In the genomic region with DNA sequence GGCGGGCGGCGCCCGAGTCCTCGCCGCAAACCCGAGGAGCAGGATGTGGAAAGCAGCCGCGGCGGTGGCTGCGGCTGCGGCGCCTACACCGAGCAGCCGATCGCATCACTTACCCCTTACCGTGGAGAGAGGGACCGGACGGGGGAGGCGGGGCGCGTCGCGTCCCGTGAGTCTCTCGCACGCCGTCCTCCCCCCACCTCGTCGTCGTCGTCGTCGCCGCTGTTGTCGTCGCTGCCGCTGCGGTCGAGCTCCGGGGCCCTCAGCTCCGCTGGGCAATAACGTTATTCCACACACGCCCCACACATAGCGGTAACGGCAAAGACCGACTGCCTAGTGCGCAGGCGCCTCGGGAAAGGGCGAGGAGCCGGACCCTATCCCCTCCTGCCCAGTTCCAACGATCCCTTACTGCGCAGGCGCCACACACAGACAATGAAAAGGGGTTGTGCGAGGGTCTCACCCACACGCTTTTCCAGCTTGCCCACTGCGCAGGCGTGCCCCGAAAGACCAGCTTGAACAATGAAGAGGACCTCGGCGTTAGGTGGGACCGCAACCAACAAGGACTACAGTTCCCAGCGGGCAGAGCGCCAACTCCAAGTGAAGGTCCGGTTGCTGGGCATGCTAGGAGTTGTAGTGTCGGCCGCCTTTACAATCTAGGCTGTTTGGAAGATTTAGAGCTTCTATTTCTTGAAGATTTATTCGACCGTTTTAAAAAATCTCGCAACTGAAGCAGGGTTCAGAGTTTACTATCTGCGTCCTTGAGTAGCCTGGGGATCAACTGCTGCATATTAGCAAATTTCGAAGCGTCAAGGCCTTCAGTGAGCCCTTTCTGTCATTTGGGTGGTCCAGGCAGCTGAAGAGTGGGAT, we compare ENCODE assay signal across 1 cellular context.
TF ChIP-seq lines count a peak whose summit lies in the region.

A gene (minus strand): TSS at position 355 of the 864 bp plus-strand sequence. CDS start 30,001 bp downstream, outside the sequence.

TF ChIP-seq in K562, 482 proteins besides CTCF, POLR2A, EP300 and RAD21 (continued from another document and continues in another):
- TF ChIP-seq, protein P1, sequence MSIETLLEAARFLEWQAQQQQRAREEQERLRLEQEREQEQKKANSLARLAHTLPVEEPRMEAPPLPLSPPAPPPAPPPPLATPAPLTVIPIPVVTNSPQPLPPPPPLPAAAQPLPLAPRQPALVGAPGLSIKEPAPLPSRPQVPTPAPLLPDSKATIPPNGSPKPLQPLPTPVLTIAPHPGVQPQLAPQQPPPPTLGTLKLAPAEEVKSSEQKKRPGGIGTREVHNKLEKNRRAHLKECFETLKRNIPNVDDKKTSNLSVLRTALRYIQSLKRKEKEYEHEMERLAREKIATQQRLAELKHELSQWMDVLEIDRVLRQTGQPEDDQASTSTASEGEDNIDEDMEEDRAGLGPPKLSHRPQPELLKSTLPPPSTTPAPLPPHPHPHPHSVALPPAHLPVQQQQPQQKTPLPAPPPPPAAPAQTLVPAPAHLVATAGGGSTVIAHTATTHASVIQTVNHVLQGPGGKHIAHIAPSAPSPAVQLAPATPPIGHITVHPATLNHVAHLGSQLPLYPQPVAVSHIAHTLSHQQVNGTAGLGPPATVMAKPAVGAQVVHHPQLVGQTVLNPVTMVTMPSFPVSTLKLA (conservative IDR thresholded peaks at IDR 0.05): peak in 1 of 2 experiments; percentile 47; a peak in 3 of 4 replicates
- TF ChIP-seq TSC22D4 (tag; IDR thresholded peaks at IDR 0.05) (no peak), ZNF644 (tag; IDR thresholded peaks at IDR 0.05; ENCODE audit: low read depth) (no peak), RAD51 (IDR thresholded peaks at IDR 0.05; ENCODE audit: borderline replicate concordance, low read depth) (no peak), NR1H2 (CRISPR knock-in tag; IDR thresholded peaks at IDR 0.05) (peak; percentile 29; the same call in 1 of the 2 replicates), ZKSCAN1 (IDR thresholded peaks at IDR 0.05; ENCODE audit: low read depth, low read length) (no peak), IFI16 (CRISPR knock-in tag; IDR thresholded peaks at IDR 0.05) (no peak), PHF21A (IDR thresholded peaks at IDR 0.05; ENCODE audit: borderline replicate concordance, low read depth) (0 out of 2 replicates have a peak, but pooled peaks have one; percentile 10), DPF2 (IDR thresholded peaks at IDR 0.05) (no peak), FOXJ3 (CRISPR knock-in tag; IDR thresholded peaks at IDR 0.05) (no peak), SREBF1 (IDR thresholded peaks at IDR 0.05; ENCODE audit: borderline replicate concordance, low read depth, low read length) (no peak), CBFB (CRISPR knock-in tag; IDR thresholded peaks at IDR 0.05) (peak; percentile 84; the same call in 1 of the 2 replicates), CHD4 (IDR thresholded peaks at IDR 0.05; ENCODE audit: insufficient read depth, insufficient replicate concordance, low read depth, low read length, poor library complexity, severe bottlenecking) (no peak), ZNF23 (CRISPR knock-in tag; IDR thresholded peaks at IDR 0.05) (0 out of 2 replicates have a peak, but pooled peaks have one; percentile 18), NONO (IDR thresholded peaks at IDR 0.05; ENCODE audit: low read depth in 2 of 2, low read length in 1 of 2) (peak; percentile 38 to 61; a peak in 2 of 4 replicates), TARDBP (IDR thresholded peaks at IDR 0.05) (no peak), SMARCC2 (IDR thresholded peaks at IDR 0.05; ENCODE audit: low read depth) (no peak; the same call in 1 of the 2 replicates), FOXA3 (CRISPR knock-in tag; conservative IDR thresholded peaks at IDR 0.05 in 1 of 2, IDR thresholded peaks at IDR 0.05 in 1 of 2) (0 out of 4 replicates have a peak, but pooled peaks of 1 of the 2 experiments have one; percentile 59), SMARCA5 (IDR thresholded peaks at IDR 0.05) (no peak), JUN (IDR thresholded peaks at IDR 0.05; ENCODE audit: borderline replicate concordance, low read depth, low read length) (0 out of 2 replicates have a peak, but pooled peaks have one; percentile 23), JUN (CRISPR knock-in tag; IDR thresholded peaks at IDR 0.05; ENCODE audit: borderline replicate concordance) (no peak; the same call in 1 of the 2 replicates), ZNF408 (CRISPR knock-in tag; IDR thresholded peaks at IDR 0.05; ENCODE audit: low read depth) (no peak), MEF2D (tag; conservative IDR thresholded peaks at IDR 0.05; ENCODE audit: low read depth) (no peak), SMC3 (conservative IDR thresholded peaks at IDR 0.05; ENCODE audit: insufficient read depth, low read depth, low read length) (no peak), PRPF4 (IDR thresholded peaks at IDR 0.05; ENCODE audit: insufficient read depth, low read depth, low read length, poor library complexity, severe bottlenecking) (no peak), CCAR2 (IDR thresholded peaks at IDR 0.05; ENCODE audit: low read depth, low read length) (no peak), MTF1 (CRISPR knock-in tag; IDR thresholded peaks at IDR 0.05; ENCODE audit: borderline replicate concordance) (no peak), SMAD1 (IDR thresholded peaks at IDR 0.05; ENCODE audit: low read depth, low read length, partially characterized antibody) (no peak), ZNF57 (CRISPR knock-in tag; IDR thresholded peaks at IDR 0.05) (no peak), TEAD1 (CRISPR knock-in tag; IDR thresholded peaks at IDR 0.05) (peak; percentile 47 to 82; a peak in 3 of 4 replicates), LEF1 (IDR thresholded peaks at IDR 0.05) (no peak), TOE1 (IDR thresholded peaks at IDR 0.05; ENCODE audit: borderline replicate concordance) (no peak), TOE1 (CRISPR knock-in tag; IDR thresholded peaks at IDR 0.05; ENCODE audit: borderline replicate concordance, low read depth) (no peak), NFRKB (IDR thresholded peaks at IDR 0.05; ENCODE audit: low read depth) (no peak; the same call in 1 of the 2 replicates), SNRNP70 (optimal IDR thresholded peaks at IDR 0.05; ENCODE audit: low read depth, low read length) (no peak), NRF1 (conservative IDR thresholded peaks at IDR 0.05 in 1 of 2, IDR thresholded peaks at IDR 0.05 in 1 of 2) (peak; percentile 98 to 99), SRSF9 (IDR thresholded peaks at IDR 0.05; ENCODE audit: borderline replicate concordance, low read depth, low read length) (no peak), CREM (IDR thresholded peaks at IDR 0.05; ENCODE audit: low read depth) (peak; percentile 97), E2F3 (CRISPR knock-in tag; IDR thresholded peaks at IDR 0.05) (peak; percentile 55; the same call in 1 of the 2 replicates), DIDO1 (tag; IDR thresholded peaks at IDR 0.05; ENCODE audit: low read depth) (no peak), ZFP36 (IDR thresholded peaks at IDR 0.05; ENCODE audit: low read depth, low read length, partially characterized antibody) (no peak)
- TF ChIP-seq, protein P2, sequence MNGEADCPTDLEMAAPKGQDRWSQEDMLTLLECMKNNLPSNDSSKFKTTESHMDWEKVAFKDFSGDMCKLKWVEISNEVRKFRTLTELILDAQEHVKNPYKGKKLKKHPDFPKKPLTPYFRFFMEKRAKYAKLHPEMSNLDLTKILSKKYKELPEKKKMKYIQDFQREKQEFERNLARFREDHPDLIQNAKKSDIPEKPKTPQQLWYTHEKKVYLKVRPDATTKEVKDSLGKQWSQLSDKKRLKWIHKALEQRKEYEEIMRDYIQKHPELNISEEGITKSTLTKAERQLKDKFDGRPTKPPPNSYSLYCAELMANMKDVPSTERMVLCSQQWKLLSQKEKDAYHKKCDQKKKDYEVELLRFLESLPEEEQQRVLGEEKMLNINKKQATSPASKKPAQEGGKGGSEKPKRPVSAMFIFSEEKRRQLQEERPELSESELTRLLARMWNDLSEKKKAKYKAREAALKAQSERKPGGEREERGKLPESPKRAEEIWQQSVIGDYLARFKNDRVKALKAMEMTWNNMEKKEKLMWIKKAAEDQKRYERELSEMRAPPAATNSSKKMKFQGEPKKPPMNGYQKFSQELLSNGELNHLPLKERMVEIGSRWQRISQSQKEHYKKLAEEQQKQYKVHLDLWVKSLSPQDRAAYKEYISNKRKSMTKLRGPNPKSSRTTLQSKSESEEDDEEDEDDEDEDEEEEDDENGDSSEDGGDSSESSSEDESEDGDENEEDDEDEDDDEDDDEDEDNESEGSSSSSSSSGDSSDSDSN (IDR thresholded peaks at IDR 0.05; ENCODE audit: borderline replicate concordance in 1 of 2, low read depth in 2 of 2, low read length in 2 of 2): 0 out of 4 replicates have a peak, but pooled peaks of 1 of the 2 experiments have one; percentile 87
- TF ChIP-seq, protein P3, sequence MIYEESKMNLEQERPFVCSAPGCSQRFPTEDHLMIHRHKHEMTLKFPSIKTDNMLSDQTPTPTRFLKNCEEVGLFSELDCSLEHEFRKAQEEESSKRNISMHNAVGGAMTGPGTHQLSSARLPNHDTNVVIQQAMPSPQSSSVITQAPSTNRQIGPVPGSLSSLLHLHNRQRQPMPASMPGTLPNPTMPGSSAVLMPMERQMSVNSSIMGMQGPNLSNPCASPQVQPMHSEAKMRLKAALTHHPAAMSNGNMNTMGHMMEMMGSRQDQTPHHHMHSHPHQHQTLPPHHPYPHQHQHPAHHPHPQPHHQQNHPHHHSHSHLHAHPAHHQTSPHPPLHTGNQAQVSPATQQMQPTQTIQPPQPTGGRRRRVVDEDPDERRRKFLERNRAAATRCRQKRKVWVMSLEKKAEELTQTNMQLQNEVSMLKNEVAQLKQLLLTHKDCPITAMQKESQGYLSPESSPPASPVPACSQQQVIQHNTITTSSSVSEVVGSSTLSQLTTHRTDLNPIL (CRISPR knock-in tag; IDR thresholded peaks at IDR 0.05): no peak
- TF ChIP-seq, protein P4, sequence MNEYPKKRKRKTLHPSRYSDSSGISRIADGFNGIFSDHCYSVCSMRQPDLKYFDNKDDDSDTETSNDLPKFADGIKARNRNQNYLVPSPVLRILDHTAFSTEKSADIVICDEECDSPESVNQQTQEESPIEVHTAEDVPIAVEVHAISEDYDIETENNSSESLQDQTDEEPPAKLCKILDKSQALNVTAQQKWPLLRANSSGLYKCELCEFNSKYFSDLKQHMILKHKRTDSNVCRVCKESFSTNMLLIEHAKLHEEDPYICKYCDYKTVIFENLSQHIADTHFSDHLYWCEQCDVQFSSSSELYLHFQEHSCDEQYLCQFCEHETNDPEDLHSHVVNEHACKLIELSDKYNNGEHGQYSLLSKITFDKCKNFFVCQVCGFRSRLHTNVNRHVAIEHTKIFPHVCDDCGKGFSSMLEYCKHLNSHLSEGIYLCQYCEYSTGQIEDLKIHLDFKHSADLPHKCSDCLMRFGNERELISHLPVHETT (CRISPR knock-in tag; conservative IDR thresholded peaks at IDR 0.05 in 1 of 2, IDR thresholded peaks at IDR 0.05 in 1 of 2): peak in 1 of 2 experiments; percentile 98; a peak in 2 of 4 replicates
- TF ChIP-seq, protein P5, sequence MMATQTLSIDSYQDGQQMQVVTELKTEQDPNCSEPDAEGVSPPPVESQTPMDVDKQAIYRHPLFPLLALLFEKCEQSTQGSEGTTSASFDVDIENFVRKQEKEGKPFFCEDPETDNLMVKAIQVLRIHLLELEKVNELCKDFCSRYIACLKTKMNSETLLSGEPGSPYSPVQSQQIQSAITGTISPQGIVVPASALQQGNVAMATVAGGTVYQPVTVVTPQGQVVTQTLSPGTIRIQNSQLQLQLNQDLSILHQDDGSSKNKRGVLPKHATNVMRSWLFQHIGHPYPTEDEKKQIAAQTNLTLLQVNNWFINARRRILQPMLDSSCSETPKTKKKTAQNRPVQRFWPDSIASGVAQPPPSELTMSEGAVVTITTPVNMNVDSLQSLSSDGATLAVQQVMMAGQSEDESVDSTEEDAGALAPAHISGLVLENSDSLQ (IDR thresholded peaks at IDR 0.05): peak; percentile 88
- TF ChIP-seq, protein P6, sequence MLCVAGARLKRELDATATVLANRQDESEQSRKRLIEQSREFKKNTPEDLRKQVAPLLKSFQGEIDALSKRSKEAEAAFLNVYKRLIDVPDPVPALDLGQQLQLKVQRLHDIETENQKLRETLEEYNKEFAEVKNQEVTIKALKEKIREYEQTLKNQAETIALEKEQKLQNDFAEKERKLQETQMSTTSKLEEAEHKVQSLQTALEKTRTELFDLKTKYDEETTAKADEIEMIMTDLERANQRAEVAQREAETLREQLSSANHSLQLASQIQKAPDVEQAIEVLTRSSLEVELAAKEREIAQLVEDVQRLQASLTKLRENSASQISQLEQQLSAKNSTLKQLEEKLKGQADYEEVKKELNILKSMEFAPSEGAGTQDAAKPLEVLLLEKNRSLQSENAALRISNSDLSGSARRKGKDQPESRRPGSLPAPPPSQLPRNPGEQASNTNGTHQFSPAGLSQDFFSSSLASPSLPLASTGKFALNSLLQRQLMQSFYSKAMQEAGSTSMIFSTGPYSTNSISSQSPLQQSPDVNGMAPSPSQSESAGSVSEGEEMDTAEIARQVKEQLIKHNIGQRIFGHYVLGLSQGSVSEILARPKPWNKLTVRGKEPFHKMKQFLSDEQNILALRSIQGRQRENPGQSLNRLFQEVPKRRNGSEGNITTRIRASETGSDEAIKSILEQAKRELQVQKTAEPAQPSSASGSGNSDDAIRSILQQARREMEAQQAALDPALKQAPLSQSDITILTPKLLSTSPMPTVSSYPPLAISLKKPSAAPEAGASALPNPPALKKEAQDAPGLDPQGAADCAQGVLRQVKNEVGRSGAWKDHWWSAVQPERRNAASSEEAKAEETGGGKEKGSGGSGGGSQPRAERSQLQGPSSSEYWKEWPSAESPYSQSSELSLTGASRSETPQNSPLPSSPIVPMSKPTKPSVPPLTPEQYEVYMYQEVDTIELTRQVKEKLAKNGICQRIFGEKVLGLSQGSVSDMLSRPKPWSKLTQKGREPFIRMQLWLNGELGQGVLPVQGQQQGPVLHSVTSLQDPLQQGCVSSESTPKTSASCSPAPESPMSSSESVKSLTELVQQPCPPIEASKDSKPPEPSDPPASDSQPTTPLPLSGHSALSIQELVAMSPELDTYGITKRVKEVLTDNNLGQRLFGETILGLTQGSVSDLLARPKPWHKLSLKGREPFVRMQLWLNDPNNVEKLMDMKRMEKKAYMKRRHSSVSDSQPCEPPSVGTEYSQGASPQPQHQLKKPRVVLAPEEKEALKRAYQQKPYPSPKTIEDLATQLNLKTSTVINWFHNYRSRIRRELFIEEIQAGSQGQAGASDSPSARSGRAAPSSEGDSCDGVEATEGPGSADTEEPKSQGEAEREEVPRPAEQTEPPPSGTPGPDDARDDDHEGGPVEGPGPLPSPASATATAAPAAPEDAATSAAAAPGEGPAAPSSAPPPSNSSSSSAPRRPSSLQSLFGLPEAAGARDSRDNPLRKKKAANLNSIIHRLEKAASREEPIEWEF (CRISPR knock-in tag; IDR thresholded peaks at IDR 0.05): no peak
- TF ChIP-seq, protein P7, sequence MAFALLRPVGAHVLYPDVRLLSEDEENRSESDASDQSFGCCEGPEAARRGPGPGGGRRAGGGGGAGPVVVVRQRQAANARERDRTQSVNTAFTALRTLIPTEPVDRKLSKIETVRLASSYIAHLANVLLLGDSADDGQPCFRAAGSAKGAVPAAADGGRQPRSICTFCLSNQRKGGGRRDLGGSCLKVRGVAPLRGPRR (CRISPR knock-in tag; IDR thresholded peaks at IDR 0.05): no peak; the same call in 1 of the 2 replicates
